ENCODE assay signal across 8 cellular contexts in the genomic region with DNA sequence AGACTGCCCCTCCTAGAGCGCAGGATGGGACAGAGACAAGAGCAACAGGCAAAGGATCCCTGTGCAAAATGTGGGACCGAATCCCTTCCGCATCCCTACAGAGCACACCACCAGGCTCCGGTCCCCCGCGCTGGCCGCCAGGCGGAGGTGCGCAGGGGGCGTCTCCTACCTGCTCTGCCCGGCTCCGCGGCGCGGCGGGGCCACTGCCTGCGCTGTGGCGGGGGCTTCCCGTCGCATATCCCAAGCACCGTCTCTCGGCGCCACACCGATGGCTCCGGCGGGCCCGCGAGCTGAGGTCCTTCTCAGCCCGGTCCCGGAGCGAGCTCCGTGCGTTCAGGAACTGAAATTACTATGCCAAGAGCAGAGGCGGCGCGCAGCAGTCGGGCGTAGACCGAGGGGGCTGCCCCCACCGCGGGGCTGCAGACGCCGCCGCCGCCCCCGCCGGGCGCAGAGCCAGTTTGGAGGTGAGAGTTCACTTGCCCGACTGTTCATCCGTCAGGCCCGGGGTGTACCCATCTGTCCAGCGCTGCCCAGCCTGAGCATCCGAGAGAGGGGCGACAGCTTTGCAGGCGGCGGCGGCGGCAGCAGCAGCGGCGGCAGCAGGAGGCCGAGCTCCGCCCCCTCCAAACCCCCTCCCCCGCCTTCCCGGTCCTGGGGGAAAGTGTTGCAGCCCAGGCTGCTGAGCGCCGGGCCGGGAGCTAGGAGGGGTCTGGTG. TPM values are rescaled to one million over a fixed set of nuclear protein-coding genes. Genes with fewer than 3 reads are reported as not detected.
A peak's percentile ranks its signal among the peaks of the same experiment; 100 is the strongest.
DNase-seq lines count a peak whose midpoint lies in the region; ATAC-seq and TF ChIP-seq lines count a peak whose summit lies in the region.

Gene GPRIN3, minus strand, starts transcription at position 355 of the 715 bp plus-strand sequence. CDS start 57,690 bp downstream, outside the sequence.

- H3K27ac Mint-ChIP-seq in activated T-cell treated with anti-CD3 and anti-CD28 coated beads, Interleukin-2, amount 50 U/mL, for 72 hours = peak within 1 kb of the TSS; percentile 75
- H3K27ac Mint-ChIP-seq in naive thymus-derived CD8-positive, alpha-beta T cell = peak within 1 kb of the TSS; percentile 79 to 96 (median 88)

- H3K36me3 Mint-ChIP-seq in activated T-cell treated with anti-CD3 and anti-CD28 coated beads, Interleukin-2, amount 50 U/mL, for 72 hours (ENCODE audit: insufficient read depth in 2 of 2) = peaks cover 3 to 11% of the 10 kb centered on the region in 2 donors
- H3K36me3 Mint-ChIP-seq in naive thymus-derived CD8-positive, alpha-beta T cell = no peaks in the 10 kb centered on the region

- H3K9ac ChIP-seq in stomach smooth muscle (ENCODE audit: low read length in 2 of 2) = peak within 1 kb of the TSS; percentile 30 to 58

- no peaks in the 10 kb centered on the region for H3K9me3 Mint-ChIP-seq in activated T-cell treated with anti-CD3 and anti-CD28 coated beads, Interleukin-2, amount 50 U/mL, for 72 hours
- H3K9me3 Mint-ChIP-seq in naive thymus-derived CD8-positive, alpha-beta T cell = no peaks in the 10 kb centered on the region

- TF ChIP-seq POLR2A in esophagus squamous epithelium (IDR thresholded peaks at IDR 0.05) = peak in 1 of 4 donors; percentile 38

- peaks cover 0 to 23% (median 0%) of the 10 kb centered on the region in 4 donors for H3K27me3 ChIP-seq in esophagus squamous epithelium
- no peaks in the 10 kb centered on the region for H3K27me3 ChIP-seq in stomach smooth muscle (ENCODE audit: control insufficient read depth in 1 of 2, insufficient read depth in 2 of 2, low read length in 2 of 2)

- H3K4me1 Mint-ChIP-seq in activated T-cell treated with anti-CD3 and anti-CD28 coated beads, Interleukin-2, amount 50 U/mL, for 72 hours (ENCODE audit: low read depth) = peaks cover 54% of the 10 kb centered on the region
- H3K4me1 Mint-ChIP-seq in naive thymus-derived CD8-positive, alpha-beta T cell = peaks cover 27 to 62% (median 53%) of the 10 kb centered on the region in 4 donors

- intact Hi-C loops in esophagus squamous epithelium (cut with DNase I) = no loop called here

- H3K4me1 ChIP-seq in esophagus squamous epithelium = peaks cover 6 to 32% (median 9%) of the 10 kb centered on the region in 3 donors
- peaks cover 4% of the 10 kb centered on the region for H3K4me1 ChIP-seq in stomach smooth muscle (ENCODE audit: control insufficient read depth, insufficient read depth, low read length)

- H3K9me3 ChIP-seq in esophagus squamous epithelium (no peaks in the 10 kb centered on the region), stomach smooth muscle (ENCODE audit: control insufficient read depth in 2 of 2, low read length in 2 of 2) (no peaks in the 10 kb centered on the region)

- ATAC-seq in GM18517 (IDR thresholded peaks at IDR 0.05; ENCODE audit: unreplicated experiment) (peak; percentile 81), HG02884 (IDR thresholded peaks at IDR 0.05; ENCODE audit: unreplicated experiment) (peak; percentile 77)
- ATAC-seq in activated T-cell treated with anti-CD3 and anti-CD28 coated beads, Interleukin-2, amount 50 U/mL, for 72 hours (replicated peaks in 1 of 2) = peak; percentile 76 to 81
- peak; percentile 80 to 81 for ATAC-seq in naive thymus-derived CD8-positive, alpha-beta T cell

- H3K4me3 ChIP-seq in esophagus squamous epithelium (peak within 1 kb of the TSS; percentile 41 to 71 (median 56)), stomach smooth muscle (ENCODE audit: low read length in 2 of 2) (peak within 1 kb of the TSS; percentile 77 to 87)

- H3K27ac ChIP-seq in esophagus squamous epithelium (peak within 1 kb of the TSS; percentile 51 to 79 (median 61)), stomach smooth muscle (ENCODE audit: low read length) (no peak within 1 kb of the TSS)

- H3K36me3 ChIP-seq in esophagus squamous epithelium = no peaks in the 10 kb centered on the region
- H3K36me3 ChIP-seq in stomach smooth muscle (ENCODE audit: control insufficient read depth in 2 of 2, insufficient read depth in 2 of 2, low read length in 2 of 2) = no peaks in the 10 kb centered on the region

- no peaks in the 10 kb centered on the region for H3K27me3 Mint-ChIP-seq in activated T-cell treated with anti-CD3 and anti-CD28 coated beads, Interleukin-2, amount 50 U/mL, for 72 hours (ENCODE audit: low read depth)
- H3K27me3 Mint-ChIP-seq in naive thymus-derived CD8-positive, alpha-beta T cell = no peaks in the 10 kb centered on the region

- no peak for TF ChIP-seq CTCF in esophagus squamous epithelium (IDR thresholded peaks at IDR 0.05)

- peak; percentile 48 for DNase-seq in NCI-H748 treated with DMSO at 0.1 percent for 48 hours (lab: John Stamatoyannopoulos, UW)
- DNase-seq in activated T-cell treated with anti-CD3 and anti-CD28 coated beads, Interleukin-2, amount 50 U/mL, for 72 hours = peak; percentile 78 to 82
- peak; percentile 4 for DNase-seq in esophagus squamous epithelium (lab: John Stamatoyannopoulos, UW)
- peak; percentile 50 to 77 (median 60) for DNase-seq in naive thymus-derived CD8-positive, alpha-beta T cell
- no peak for DNase-seq in H4 (ENCODE audit: low spot score)

- POLR2A ChIA-PET in naive thymus-derived CD8-positive, alpha-beta T cell (lab: Charles Lee) = interaction anchor here (0.6 to 2.6 kb wide), 8 partner anchors 9 to 95 kb away, joined by 3 to 22 read pairs (median 4); no protein-coding TSS in a partner anchor

- peak within 1 kb of the TSS; percentile 85 to 92 for H3K4me3 Mint-ChIP-seq in activated T-cell treated with anti-CD3 and anti-CD28 coated beads, Interleukin-2, amount 50 U/mL, for 72 hours
- H3K4me3 Mint-ChIP-seq in naive thymus-derived CD8-positive, alpha-beta T cell = peak within 1 kb of the TSS; percentile 82 to 99 (median 92)

- 1% methylated on average over 25 to 28 of the region's 67 CpGs for WGBS in esophagus squamous epithelium, 2 donors

RNA-seq across cellular contexts. Expression of gene GPRIN3, which starts in this region (rescaled TPM):
- total RNA-seq in activated T-cell treated with anti-CD3 and anti-CD28 coated beads, Interleukin-2, amount 50 U/mL, for 72 hours = 10 to 100 TPM; 19.9 to 32.3 TPM
- 1 to 10 TPM in 3 of 4 donors, under 1 TPM in 1; 0.83 to 4.2 (median 1.9) TPM for total RNA-seq in esophagus squamous epithelium
- 1 to 10 TPM; 6.3 to 6.5 TPM for total RNA-seq in naive thymus-derived CD8-positive, alpha-beta T cell
- 1 to 10 TPM; 3.3 to 3.7 (median 3.4) TPM for polyA plus RNA-seq in naive thymus-derived CD8-positive, alpha-beta T cell
- 0.53 and 0.62 TPM in 2 replicates for total RNA-seq in H4 (2014; rRNA removed; shearing (Covaris generic))
